In genomic region chr19:41933131-41933458, GRCh38 we compare ENCODE assay signal across 1 cellular context.
TF ChIP-seq lines count a peak whose summit lies in the region.

No MANE protein-coding gene starts in this region.

TF ChIP-seq in endothelial cell of umbilical vein, 7 proteins besides CTCF, POLR2A, EP300 and RAD21:
- TF ChIP-seq EZH2 (IDR thresholded peaks at IDR 0.05; ENCODE audit: borderline replicate concordance, low read depth, low read length, severe bottlenecking) (peak; percentile 49), MAX (IDR thresholded peaks at IDR 0.05; ENCODE audit: insufficient read depth, insufficient read length) (no peak)
TF ChIP-seq in endothelial cell of umbilical vein: peak in this region for 1.
